24 cellular contexts compared by ENCODE assay signal in the genomic region with DNA sequence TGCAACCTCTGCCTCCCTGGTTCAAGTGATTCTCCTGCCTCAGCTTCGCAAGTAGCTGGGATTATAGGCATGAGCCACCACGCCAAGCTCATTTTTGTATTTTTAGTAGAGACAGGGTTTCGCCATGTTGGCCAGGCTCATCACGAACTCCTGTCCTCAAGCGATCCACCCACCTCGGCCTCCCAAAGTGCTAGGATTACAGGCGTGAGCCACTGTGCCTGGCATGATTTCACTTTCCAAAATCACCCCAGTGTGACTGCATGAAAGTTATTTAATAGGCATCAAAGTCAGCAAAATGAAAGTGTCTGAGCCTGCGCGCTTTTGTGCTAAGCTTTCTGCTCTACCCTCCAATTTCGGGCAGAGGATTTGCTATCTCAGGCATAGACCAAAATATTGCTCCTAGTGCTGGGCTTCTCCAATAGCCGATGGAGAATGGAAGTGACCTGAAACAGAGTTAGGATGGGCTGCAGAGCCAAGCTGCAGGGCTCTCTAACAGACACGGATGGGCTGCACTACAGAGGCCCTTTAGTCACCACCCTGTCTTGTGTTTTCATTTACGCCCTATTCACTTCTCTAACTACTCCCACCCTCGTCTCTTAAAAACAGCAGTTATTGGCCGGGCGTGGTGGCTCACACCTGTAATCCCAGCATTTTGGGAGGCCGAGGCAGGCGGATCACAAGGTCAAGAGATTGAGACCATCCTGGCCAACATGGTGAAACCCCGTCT.
"Had no signal": no experiment of that assay in that cellular context is flagged by ENCODE, and none has a peak within 500 bp of the region (broad histone marks: within the 10 kb centered on the region; RNA-seq: fewer than 3 reads in every experiment).

No MANE protein-coding gene starts in this region.

- H3K27me3 ChIP-seq: foreskin keratinocyte, heart right ventricle, neutrophil, spleen, testis, tibial artery had no signal

- H3K4me1 ChIP-seq: spleen, testis had no signal

- H3K27ac ChIP-seq: epithelial cell of prostate, foreskin keratinocyte, heart right ventricle, neutrophil, parathyroid adenoma, skin epidermis, spleen, testis, tibial artery had no signal

- H3K4me3 ChIP-seq: heart right ventricle, lung, skin epidermis, spleen, testis, tibial artery had no signal

- H3K9me3 ChIP-seq: heart right ventricle, neutrophil, spleen, testis, tibial artery had no signal

- H3K36me3 ChIP-seq: heart right ventricle, neutrophil, tibial artery had no signal

- H2AFZ ChIP-seq: parathyroid adenoma had no signal

- H3K79me2 ChIP-seq: parathyroid adenoma had no signal

- ATAC-seq: esophagus mucosa; foreskin keratinocyte; heart right ventricle; natural killer cell treated with Interleukin-12 subunit alpha and Interleukin-12 subunit beta and Interleukin-15 and Interleukin-18, amount 100 ng/mL, for 72 hours; right cardiac atrium; stimulated activated naive B cell treated with anti-CD40 and anti-IgM and Interleukin-4, amounts not matched to agents 10 μg/mL and 1 μg/mL and 100 μg/mL, for 72 hours had no signal

- DNase-seq: cerebellar nuclear complex; effector CD8-positive, alpha-beta T cell; endodermal cell; foreskin keratinocyte; glutamatergic neuron; heart right ventricle; hypothalamus; immature natural killer cell; islet precursor cell; kidney glomerular epithelial cell; naive B cell; right cardiac atrium; spleen; stimulated activated CD4-positive, alpha-beta T cell treated with anti-CD3 and anti-CD28 coated beads, Interleukin-2, amount 100 ng/mL, for 48 hours; stimulated activated naive B cell treated with anti-CD40 and anti-IgM and Interleukin-4, amounts not matched to agents 10 μg/mL and 1 μg/mL and 100 μg/mL, for 72 hours; testis; tibial artery had no signal
